ENCODE assay signal across 9 cellular contexts in genomic region chr6:25369043-25369442, GRCh38.
A peak's percentile ranks its signal among the peaks of the same experiment; 100 is the strongest.
DNase-seq lines count a peak whose midpoint lies in the region; ATAC-seq, FAIRE-seq and TF ChIP-seq lines count a peak whose summit lies in the region.
"Had no signal": no experiment of that assay in that cellular context is flagged by ENCODE, and none has a peak within 500 bp of the region (broad histone marks: within the 10 kb centered on the region; RNA-seq: fewer than 3 reads in every experiment).

No MANE protein-coding gene starts in this region.

- H3K36me3 ChIP-seq in keratinocyte (ENCODE audit: control insufficient read depth in 2 of 2, extremely low read depth in 1 of 2, insufficient read depth in 2 of 2, low read length in 2 of 2) = no peaks in the 10 kb centered on the region
- no peaks in the 10 kb centered on the region for H3K36me3 ChIP-seq in aorta (ENCODE audit: control insufficient read depth in 1 of 2, insufficient read depth in 2 of 2, low read length in 1 of 2)

- H3K27ac ChIP-seq in keratinocyte (ENCODE audit: control insufficient read depth, insufficient read depth, low read length) (no peak overlapping the region), aorta (ENCODE audit: low read depth in 1 of 2, low read length in 2 of 2) (no peak overlapping the region)

- H3K27me3 ChIP-seq in keratinocyte (ENCODE audit: control insufficient read depth, extremely low read depth, insufficient read depth, low read length) (no peaks in the 10 kb centered on the region), aorta (ENCODE audit: control insufficient read depth in 1 of 2, insufficient read depth in 2 of 2, low read length in 1 of 2) (no peaks in the 10 kb centered on the region)

- peak; percentile 23 for FAIRE-seq in keratinocyte (lab: Jason Lieb, UNC)
- FAIRE-seq: endothelial cell of umbilical vein had no signal

- DNase-seq in Right ventricle myocardium inferior (ENCODE audit: missing footprints) = peak; percentile 68
- DNase-seq in cardiac septum (ENCODE audit: low spot score) = no peak
- no peak for DNase-seq in activated naive CD8-positive, alpha-beta T cell treated with anti-CD3 and anti-CD28 coated beads for 36 hours
- no peak for DNase-seq in keratinocyte (ENCODE audit: low read depth, low spot score)
- DNase-seq in aorta = no peak
- DNase-seq in NCI-H1436 (lab: John Stamatoyannopoulos, UW) = no peak
- no peak for DNase-seq in stimulated activated CD4-positive, alpha-beta T cell treated with anti-CD3 and anti-CD28 coated beads, Interleukin-12 subunit alpha, Interleukin-12 subunit beta, amount 100 ng/mL, for 4 hours

- TF ChIP-seq CTCF in keratinocyte (optimal IDR thresholded peaks at IDR 0.05 in 1 of 3, IDR thresholded peaks at IDR 0.05 in 1 of 3, conservative IDR thresholded peaks at IDR 0.05 in 1 of 3; ENCODE audit: extremely low read depth in 1 of 3, insufficient read depth in 2 of 3, low read length in 3 of 3) = no peak

- no peaks in the 10 kb centered on the region for H3K9me3 ChIP-seq in keratinocyte (ENCODE audit: control insufficient read depth, low read depth, low read length)
- no peaks in the 10 kb centered on the region for H3K9me3 ChIP-seq in aorta (ENCODE audit: control insufficient read depth, low read length)

- no peak overlapping the region for H3K9ac ChIP-seq in keratinocyte (ENCODE audit: control insufficient read depth, extremely low read depth, insufficient read depth, low read length)

- peaks cover 14% of the 10 kb centered on the region for H3K4me1 ChIP-seq in keratinocyte (ENCODE audit: control insufficient read depth, extremely low read depth, insufficient read depth, low read length)
- peaks cover 8 to 18% of the 10 kb centered on the region in 2 donors for H3K4me1 ChIP-seq in aorta (ENCODE audit: control insufficient read depth in 1 of 2, insufficient read depth in 2 of 2, low read length in 2 of 2)

- H3K27me3 Mint-ChIP-seq in activated naive CD8-positive, alpha-beta T cell treated with anti-CD3 and anti-CD28 coated beads for 36 hours = no peaks in the 10 kb centered on the region

- peaks cover 10% of the 10 kb centered on the region for H3K36me3 Mint-ChIP-seq in activated naive CD8-positive, alpha-beta T cell treated with anti-CD3 and anti-CD28 coated beads for 36 hours

- H3K4me1 Mint-ChIP-seq in activated naive CD8-positive, alpha-beta T cell treated with anti-CD3 and anti-CD28 coated beads for 36 hours = peaks cover 77% of the 10 kb centered on the region

- H3K4me2 ChIP-seq in keratinocyte (ENCODE audit: control insufficient read depth, extremely low read depth, insufficient read depth, low read depth, low read length) = peak overlapping the region; percentile 55

- no peak overlapping the region for H3K4me3 ChIP-seq in keratinocyte (ENCODE audit: control insufficient read depth in 2 of 3, extremely low read depth in 1 of 3, insufficient read depth in 2 of 3, low read depth in 1 of 3, low read length in 3 of 3)
- no peak overlapping the region for H3K4me3 ChIP-seq in aorta (ENCODE audit: low read length in 2 of 2)

- intact Hi-C loops in Right ventricle myocardium inferior (cut with DNase I) = no loop called here
- intact Hi-C loops in cardiac septum (cut with DNase I) = no loop called here
- intact Hi-C loops in aorta (cut with DNase I) = no loop called here

- H3K27ac Mint-ChIP-seq in activated naive CD8-positive, alpha-beta T cell treated with anti-CD3 and anti-CD28 coated beads for 36 hours = peak overlapping the region; percentile 86

- no peak overlapping the region for H3K4me3 Mint-ChIP-seq in activated naive CD8-positive, alpha-beta T cell treated with anti-CD3 and anti-CD28 coated beads for 36 hours

- no peaks in the 10 kb centered on the region for H4K20me1 ChIP-seq in keratinocyte (ENCODE audit: control insufficient read depth, extremely low read depth, insufficient read depth, low read length)

- peaks cover 9% of the 10 kb centered on the region for H3K9me3 Mint-ChIP-seq in activated naive CD8-positive, alpha-beta T cell treated with anti-CD3 and anti-CD28 coated beads for 36 hours

- H3K79me2 ChIP-seq in keratinocyte (ENCODE audit: control insufficient read depth, insufficient read depth, low read length) = peaks cover 51% of the 10 kb centered on the region

- ATAC-seq in Right ventricle myocardium inferior (peak; percentile 57), aorta (ENCODE audit: low FRiP score) (peak; percentile 30), GM21515 (IDR thresholded peaks at IDR 0.05; ENCODE audit: unreplicated experiment) (no peak)

- no peaks in the 10 kb centered on the region for H3K9me1 ChIP-seq in keratinocyte (ENCODE audit: control insufficient read depth, extremely low read depth, insufficient read depth, low read length)

- dilution Hi-C loops in keratinocyte (cut with MboI; ENCODE audit: extremely low pct_ligation_motif_present, low sequenced_read_pairs) = no loop called here

- H2AFZ ChIP-seq in keratinocyte (ENCODE audit: control insufficient read depth, low read length) = no peak overlapping the region

- 30% methylated on average over 6 of the region's 6 CpGs for WGBS in aorta, 2 donors
